ENCODE assay signal across 24 cellular contexts in genomic region chr4:122863626-122864025, GRCh38. TPM values are rescaled to one million over a fixed set of nuclear protein-coding genes. Genes with fewer than 3 reads are reported as not detected.
DNase-seq lines count a peak whose midpoint lies in the region; ATAC-seq and TF ChIP-seq lines count a peak whose summit lies in the region.
"Had no signal": no experiment of that assay in that cellular context is flagged by ENCODE, and none has a peak within 500 bp of the region (broad histone marks: within the 10 kb centered on the region; RNA-seq: fewer than 3 reads in every experiment).

No MANE protein-coding gene starts in this region.

- POLR2A ChIA-PET in Panc1 (lab: Charles Lee): no interaction called here

- intact Hi-C loops in left ventricle myocardium superior (cut with micrococcal nuclease): no loop called here
- intact Hi-C loops in Right ventricle myocardium inferior (cut with DNase I): no loop called here
- intact Hi-C loops in Panc1 (cut with micrococcal nuclease; ENCODE audit: unreplicated experiment): no loop called here

- peaks cover 45% of the 10 kb centered on the region for H3K4me1 Mint-ChIP-seq in chondrocyte (ENCODE audit: low read depth)

- no peaks in the 10 kb centered on the region for H3K27me3 ChIP-seq in Panc1 (ENCODE audit: control insufficient read depth, insufficient read depth, low read length)

- H3K4me1 ChIP-seq in Panc1 (ENCODE audit: control insufficient read depth, insufficient read depth, low read length): peaks cover 6% of the 10 kb centered on the region; the same call in 1 of the 2 replicates
- H3K4me1 ChIP-seq: Caco-2 had no signal

- H3K36me3 Mint-ChIP-seq in chondrocyte (ENCODE audit: low read depth): peaks cover under 1% of the 10 kb centered on the region
- H3K36me3 Mint-ChIP-seq: CD4-positive, alpha-beta memory T cell had no signal

- no peak overlapping the region for H3K27ac ChIP-seq in Panc1 (ENCODE audit: low read length)
- H3K27ac ChIP-seq: SK-N-MC had no signal

- in situ Hi-C loops in Panc1 (cut with HindIII; ENCODE audit: low pct_unique_long_range_greater_than_20kb, low sequenced_read_pairs): no loop called here

- BruUV-seq in Panc1 (replicated peaks; lab: Mats Ljungman, UMichigan): no TSS peak

- no peak for TF ChIP-seq CTCF in Panc1 (IDR thresholded peaks at IDR 0.05)
- no peak for TF ChIP-seq CTCF in chondrocyte (IDR thresholded peaks at IDR 0.05)

- H3K4me3 Mint-ChIP-seq in chondrocyte (ENCODE audit: unreplicated experiment): no peak overlapping the region
- H3K4me3 Mint-ChIP-seq: CD4-positive, alpha-beta memory T cell had no signal

- H3K4me3 ChIP-seq in Panc1 (ENCODE audit: low read depth in 2 of 2, low read length in 2 of 2): no peak overlapping the region
- H3K4me3 ChIP-seq: GM12878, SK-N-MC had no signal

- peak; percentile 47 for ATAC-seq in left ventricle myocardium superior
- ATAC-seq in Right ventricle myocardium inferior: no peak
- peak; percentile 60; the same call in 1 of the 2 replicates for ATAC-seq in Panc1
- ATAC-seq in HG03045 (IDR thresholded peaks at IDR 0.05; ENCODE audit: unreplicated experiment): no peak
- ATAC-seq: GM12878, PC-3 had no signal

- no peaks in the 10 kb centered on the region for H3K9me3 ChIP-seq in Panc1 (ENCODE audit: control insufficient read depth, insufficient read depth, low read depth, low read length)
- H3K9me3 ChIP-seq: Caco-2 had no signal

- H3K27me3 Mint-ChIP-seq in chondrocyte (ENCODE audit: low read depth): no peaks in the 10 kb centered on the region

- CTCF ChIA-PET in Panc1 (lab: Charles Lee): interaction anchor here (0.6 kb wide), 1 partner anchor 188 kb away, joined by 4 read pairs; no protein-coding TSS in a partner anchor

- no peak for DNase-seq in left ventricle myocardium superior
- no peak for DNase-seq in Right ventricle myocardium inferior (ENCODE audit: missing footprints)
- DNase-seq in Panc1 (ENCODE audit: low read depth, low spot score): no peak
- no peak for DNase-seq in chondrocyte (ENCODE audit: low spot score)
- no peak for DNase-seq in effector CD8-positive, alpha-beta T cell (lab: John Stamatoyannopoulos, UW)
- no peak for DNase-seq in 8988T
- DNase-seq: C1 segment of cervical spinal cord; Caco-2; CD4-positive, alpha-beta memory T cell; GDM1; Karpas-422; MV-4-11; NCI-H1105; NCI-H1436 treated with DMSO at 0.1 percent for 48 hours; NCI-H187 treated with DMSO at 0.1 percent for 48 hours; NCI-H524; NCI-H748 treated with DMSO at 0.1 percent for 48 hours; NK-92 treated with Interleukin-12 subunit alpha and Interleukin-12 subunit beta, amount 100 ng/mL, for 24 hours; PC-3; SHP77 treated with DMSO at 0.1 percent for 48 hours had no signal

- H3K9me3 Mint-ChIP-seq in chondrocyte (ENCODE audit: low read depth): peaks cover 6% of the 10 kb centered on the region

- no peaks in the 10 kb centered on the region for H3K36me3 ChIP-seq in Panc1 (ENCODE audit: control insufficient read depth, insufficient read depth, low read length)

- peak overlapping the region; percentile 71 for H3K27ac Mint-ChIP-seq in chondrocyte (ENCODE audit: unreplicated experiment)
- H3K27ac Mint-ChIP-seq: CD4-positive, alpha-beta memory T cell had no signal

RNA-seq across cellular contexts. Expression of gene FGF2, which starts 37.0 kb away (rescaled TPM):
- total RNA-seq in left ventricle myocardium superior: 5.2 TPM
- 5.5 TPM for total RNA-seq in Right ventricle myocardium inferior
- total RNA-seq in Panc1 (2021; ENCODE audit: unreplicated experiment): 21.7 TPM
- 7.8 TPM for polyA plus RNA-seq in Panc1 (2012; ENCODE audit: insufficient read length)
- total RNA-seq in chondrocyte: 25.0 to 26.2 TPM (median 25.1 TPM) in 3 replicates
- total RNA-seq: CD4-positive, alpha-beta memory T cell; HT-29 had no signal
- polyA plus RNA-seq: CD4-positive, alpha-beta memory T cell had no signal

RNA-seq across cellular contexts. Expression of gene NUDT6, which starts 58.8 kb away (rescaled TPM):
- total RNA-seq in left ventricle myocardium superior: 11.9 TPM
- total RNA-seq in Right ventricle myocardium inferior: 16.4 TPM
- 7.5 TPM for total RNA-seq in Panc1 (2021; ENCODE audit: unreplicated experiment)
- 5.1 TPM for polyA plus RNA-seq in Panc1 (2012; ENCODE audit: insufficient read length)
- total RNA-seq in chondrocyte: 4.2 to 5.7 TPM (median 4.6 TPM) in 3 replicates

Comparison
In these comparisons a context has a peak if more than half of its experiments do, and no peak if none do; other contexts are left out.
1. ATAC-seq: peak in left ventricle myocardium superior (single experiment) and Panc1 (single experiment); none in Right ventricle myocardium inferior (single experiment) and HG03045 (single experiment).